ENCODE assay signal across 8 cellular contexts in genomic region chr18:48161201-48161910, GRCh38.
DNase-seq lines count a peak whose midpoint lies in the region; ATAC-seq, FAIRE-seq and TF ChIP-seq lines count a peak whose summit lies in the region.

No MANE protein-coding gene starts in this region.

- H3K9me3 ChIP-seq in neuronal stem cell (replicated peaks in 1 of 2; ENCODE audit: control insufficient read depth in 2 of 2, insufficient read depth in 1 of 2, low read depth in 1 of 2, low read length in 2 of 2) = no peaks in the 10 kb centered on the region

- no peaks in the 10 kb centered on the region for H3K9me3 Mint-ChIP-seq in activated naive CD4-positive, alpha-beta T cell treated with anti-CD3 and anti-CD28 coated beads for 36 hours

- no peaks in the 10 kb centered on the region for H3K36me3 ChIP-seq in BJ (ENCODE audit: control insufficient read depth, insufficient read depth, low read length)
- H3K36me3 ChIP-seq in neuronal stem cell (replicated peaks in 1 of 2; ENCODE audit: control insufficient read depth in 2 of 2, insufficient read depth in 2 of 2, low read length in 2 of 2) = no peaks in the 10 kb centered on the region

- peak overlapping the region; percentile 59 for H3K4me3 Mint-ChIP-seq in activated naive CD4-positive, alpha-beta T cell treated with anti-CD3 and anti-CD28 coated beads for 36 hours

- ATAC-seq in GM19455 (IDR thresholded peaks at IDR 0.05; ENCODE audit: unreplicated experiment) = peak; percentile 84

- no peak overlapping the region for H2BK12ac ChIP-seq in neuronal stem cell (ENCODE audit: low read length)

- no peaks in the 10 kb centered on the region for H3K4me1 Mint-ChIP-seq in activated naive CD4-positive, alpha-beta T cell treated with anti-CD3 and anti-CD28 coated beads for 36 hours (ENCODE audit: low read depth)

- no peak overlapping the region for H3K14ac ChIP-seq in neuronal stem cell (ENCODE audit: low read length)

- peak overlapping the region; percentile 67 for H3K4me2 ChIP-seq in neuronal stem cell (ENCODE audit: insufficient read depth, low read length, poor library complexity, severe bottlenecking)

- H3K27me3 Mint-ChIP-seq in activated naive CD4-positive, alpha-beta T cell treated with anti-CD3 and anti-CD28 coated beads for 36 hours (ENCODE audit: low read depth) = peaks cover 21% of the 10 kb centered on the region

- peak overlapping the region; percentile 55 for H3K4me3 ChIP-seq in BJ (ENCODE audit: low read depth, low read length)
- H3K4me3 ChIP-seq in neuronal stem cell (ENCODE audit: low read length in 2 of 2) = peak overlapping the region in 1 of 2 donors; percentile 81

- POLR2A ChIA-PET in BJ (lab: Charles Lee) = interaction anchor here (0.5 to 0.7 kb wide), 4 partner anchors 8 to 1653 kb away, joined by 3 to 5 read pairs (median 4); no protein-coding TSS in a partner anchor

- H2AK5ac ChIP-seq in neuronal stem cell (ENCODE audit: low read depth, low read length) = no peak overlapping the region

- no peak overlapping the region for H3K27ac ChIP-seq in neuronal stem cell (replicated peaks; ENCODE audit: low read length)

- WGBS in neuronal stem cell (ENCODE audit: extremely low coverage in 2 of 2, insufficient read length in 2 of 2, insufficient replicate concordance in 1 of 2), 2 donors = no CpG with 5 or more reads among the region's 53 CpGs

- no peak overlapping the region for H4K8ac ChIP-seq in neuronal stem cell (ENCODE audit: low read depth, low read length)

- intact Hi-C loops in activated naive CD4-positive, alpha-beta T cell treated with anti-CD3 and anti-CD28 coated beads for 36 hours (cut with micrococcal nuclease) = loop anchor here (10.0 kb wide), 1 partner anchor 253 kb away; no protein-coding TSS in a partner anchor

- no peak overlapping the region for H2BK120ac ChIP-seq in neuronal stem cell (ENCODE audit: low read depth, low read length)

- FAIRE-seq in HTR-8/SVneo (lab: Jason Lieb, UNC) = no peak
- no peak for FAIRE-seq in frontal cortex (lab: Jason Lieb, UNC)

- H2BK15ac ChIP-seq in neuronal stem cell (ENCODE audit: low read length) = peak overlapping the region; percentile 25

- no peak overlapping the region for H3K27ac Mint-ChIP-seq in activated naive CD4-positive, alpha-beta T cell treated with anti-CD3 and anti-CD28 coated beads for 36 hours

- in situ Hi-C loops in SK-MEL-5 (cut with HindIII; ENCODE audit: low pct_unique_long_range_greater_than_20kb, low sequenced_read_pairs) = no loop called here

- H3K27me3 ChIP-seq in BJ (ENCODE audit: control insufficient read depth, insufficient read depth, low read length) = peaks cover 7% of the 10 kb centered on the region
- peaks cover 0 to 61% (median 0%) of the 10 kb centered on the region in 3 experiments for H3K27me3 ChIP-seq in neuronal stem cell (ENCODE audit: control insufficient read depth in 3 of 3, insufficient read depth in 3 of 3, low read depth in 1 of 3, low read length in 3 of 3)

- no peaks in the 10 kb centered on the region for H3K36me3 Mint-ChIP-seq in activated naive CD4-positive, alpha-beta T cell treated with anti-CD3 and anti-CD28 coated beads for 36 hours (ENCODE audit: low read depth)

- no peak for TF ChIP-seq CTCF in BJ (IDR thresholded peaks at IDR 0.05; ENCODE audit: insufficient read depth, low read depth, low read length)

- H3K9ac ChIP-seq in neuronal stem cell (ENCODE audit: low read depth, low read length, poor library complexity) = peak overlapping the region; percentile 75

- no peaks in the 10 kb centered on the region for H3K79me1 ChIP-seq in neuronal stem cell (ENCODE audit: low read depth, low read length)

- peak overlapping the region; percentile 55 for H2AFZ ChIP-seq in neuronal stem cell (ENCODE audit: low read length)

- no peak overlapping the region for H2BK5ac ChIP-seq in neuronal stem cell (ENCODE audit: low read length)

- H4K91ac ChIP-seq in neuronal stem cell (ENCODE audit: low read depth, low read length, poor library complexity) = no peak overlapping the region

- peak overlapping the region; percentile 97 for H3K18ac ChIP-seq in neuronal stem cell (ENCODE audit: low read length)

- peaks cover 0 to 10% of the 10 kb centered on the region in 2 donors for H3K4me1 ChIP-seq in neuronal stem cell (ENCODE audit: control insufficient read depth in 2 of 2, insufficient read depth in 1 of 2, low read depth in 1 of 2, low read length in 2 of 2)

- no peak overlapping the region for H3K23ac ChIP-seq in neuronal stem cell (ENCODE audit: low read depth, low read length, poor library complexity)

- no peak overlapping the region for H3K4ac ChIP-seq in neuronal stem cell (ENCODE audit: low read length)

- peak; percentile 24 for DNase-seq in BJ (ENCODE audit: low read depth)
- peak; percentile 54 for DNase-seq in HTR-8/SVneo (ENCODE audit: insufficient read length, low spot score)
- peak; percentile 52 for DNase-seq in SK-MEL-5 (ENCODE audit: low read depth, low spot score)
- peak; percentile 62 for DNase-seq in activated naive CD4-positive, alpha-beta T cell treated with anti-CD3 and anti-CD28 coated beads for 36 hours
- peak; percentile 84 to 92 for DNase-seq in frontal cortex (ENCODE audit: low spot score in 2 of 2)
- DNase-seq in neuronal stem cell (ENCODE audit: low spot score) = peak; percentile 66
- peak; percentile 57 for DNase-seq in stromal cell of bone marrow (ENCODE audit: low read depth)

- CTCF ChIA-PET in BJ (lab: Yijun Ruan, JAX) = interaction anchor here (1.5 kb wide), 1 partner anchor 10 kb away, joined by 8 read pairs; no protein-coding TSS in a partner anchor
- CTCF ChIA-PET in activated naive CD4-positive, alpha-beta T cell treated with anti-CD3 and anti-CD28 coated beads for 36 hours (lab: Charles Lee) = interaction anchor here (1.1 kb wide), 1 partner anchor 10 kb away, joined by 3 read pairs; no protein-coding TSS in a partner anchor

Comparison
In these comparisons a context has a peak if more than half of its experiments do, and no peak if none do; other contexts are left out.
1. DNase-seq: peak in every context shown above with its lines; median percentile 88 in frontal cortex; 66 in neuronal stem cell; 62 in activated naive CD4-positive, alpha-beta T cell treated with anti-CD3 and anti-CD28 coated beads for 36 hours; 57 in stromal cell of bone marrow; 54 in HTR-8/SVneo; 52 in SK-MEL-5; 24 in BJ.